23 cellular contexts compared by ENCODE assay signal in the genomic region with DNA sequence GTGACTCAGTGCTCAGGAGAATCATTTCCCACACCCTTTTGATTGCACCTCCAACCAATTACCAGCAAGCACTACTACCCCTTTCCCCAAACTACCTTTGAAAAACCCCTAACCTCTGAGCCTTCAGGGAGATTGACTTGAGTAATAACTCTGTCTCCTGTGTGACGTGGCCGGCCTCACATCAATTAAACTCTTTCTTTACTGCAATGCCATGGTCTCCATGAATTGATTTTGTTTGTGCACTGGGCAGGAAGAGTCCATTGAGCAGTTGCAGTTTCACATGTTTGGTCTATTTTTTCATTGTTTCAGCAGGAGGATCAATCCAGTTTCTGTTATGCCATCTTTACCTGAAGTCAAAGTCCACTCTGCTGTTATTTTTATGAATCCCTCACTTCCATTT. TPM values are rescaled to one million over a fixed set of nuclear protein-coding genes. Genes with fewer than 3 reads are reported as not detected.
DNase-seq lines count a peak whose midpoint lies in the region; ATAC-seq, FAIRE-seq and TF ChIP-seq lines count a peak whose summit lies in the region.
"Had no signal": no experiment of that assay in that cellular context is flagged by ENCODE, and none has a peak within 500 bp of the region (broad histone marks: within the 10 kb centered on the region; RNA-seq: fewer than 3 reads in every experiment).

No MANE protein-coding gene starts in this region.

- H3K36me3 Mint-ChIP-seq in GM23338 (ENCODE audit: low read depth): no peaks in the 10 kb centered on the region
- H3K36me3 Mint-ChIP-seq: CD4-positive, alpha-beta memory T cell had no signal

- H4K20me1 ChIP-seq in GM23338 (replicated peaks; ENCODE audit: insufficient read depth): no peaks in the 10 kb centered on the region

- H3K4me1 Mint-ChIP-seq in GM23338: peaks cover 4% of the 10 kb centered on the region
- H3K4me1 Mint-ChIP-seq: CD4-positive, alpha-beta memory T cell; H9 had no signal

- no peak overlapping the region for H3K4me2 ChIP-seq in GM23338

- H3K27me3 ChIP-seq in GM23338 (ENCODE audit: insufficient read depth): no peaks in the 10 kb centered on the region

- peaks cover 4% of the 10 kb centered on the region for H3K27me3 Mint-ChIP-seq in GM23338 (ENCODE audit: insufficient read depth, low read depth, poor library complexity)

- H3K79me2 ChIP-seq in GM23338 (replicated peaks; ENCODE audit: insufficient read depth): no peaks in the 10 kb centered on the region

- peak overlapping the region; percentile 44; the same call in 1 of the 2 replicates for H2AFZ ChIP-seq in GM23338
- H2AFZ ChIP-seq: GM23248 had no signal

- H3K27ac ChIP-seq in GM23338 (ENCODE audit: low read depth): no peak overlapping the region
- H3K27ac ChIP-seq: GM23248 had no signal

- intact Hi-C loops in mucosa of descending colon (cut with DNase I, micrococcal nuclease): no loop called here

- H3K27ac Mint-ChIP-seq in GM23338: no peak overlapping the region
- H3K27ac Mint-ChIP-seq: CD4-positive, alpha-beta memory T cell; H9 had no signal

- no peaks in the 10 kb centered on the region for H3K36me3 ChIP-seq in GM23338 (ENCODE audit: insufficient read depth)
- no peaks in the 10 kb centered on the region for H3K36me3 ChIP-seq in mucosa of descending colon (ENCODE audit: low read depth)

- TF ChIP-seq CTCF in GM12865 (IDR thresholded peaks at IDR 0.05; ENCODE audit: insufficient read depth, low read depth, low read length, missing control alignments) (no peak), GM23338 (conservative IDR thresholded peaks at IDR 0.05; ENCODE audit: low read depth in 2 of 2) (no peak), mucosa of descending colon (IDR thresholded peaks at IDR 0.05) (no peak)

- peak; percentile 42 for FAIRE-seq in GM12892 (lab: Jason Lieb, UNC)
- FAIRE-seq: GM19239 had no signal

- H3K4me3 Mint-ChIP-seq in GM23338: no peak overlapping the region
- H3K4me3 Mint-ChIP-seq: CD4-positive, alpha-beta memory T cell; H9 had no signal

- H3K9me3 Mint-ChIP-seq in GM23338: no peaks in the 10 kb centered on the region
- H3K9me3 Mint-ChIP-seq: H9 had no signal

- H3K4me3 ChIP-seq in GM12865 (ENCODE audit: low read depth, low read length) (no peak overlapping the region), GM23338 (no peak overlapping the region), mucosa of descending colon (no peak overlapping the region)
- H3K4me3 ChIP-seq: GM23248 had no signal

- H3K4me1 ChIP-seq in GM23338 (ENCODE audit: insufficient read depth): no peaks in the 10 kb centered on the region
- H3K4me1 ChIP-seq in mucosa of descending colon (ENCODE audit: low read depth): no peaks in the 10 kb centered on the region

- no peak for TF ChIP-seq POLR2A in GM12892 (IDR thresholded peaks at IDR 0.05; ENCODE audit: low read depth, low read length)

- ATAC-seq in GM23338 (no peak), mucosa of descending colon (peak; percentile 45)
- ATAC-seq: HCT116 had no signal

- H3K9me2 ChIP-seq in GM23338 (ENCODE audit: insufficient read depth): peaks cover 2% of the 10 kb centered on the region; the same call in 1 of the 2 replicates

- H3F3A ChIP-seq in GM23338 (replicated peaks; ENCODE audit: low read depth): no peaks in the 10 kb centered on the region

- no peaks in the 10 kb centered on the region for H3K9me3 ChIP-seq in mucosa of descending colon

- peak; percentile 10 for DNase-seq in GM12865 (ENCODE audit: low read depth)
- no peak for DNase-seq in GM12892 (ENCODE audit: insufficient read length)
- no peak for DNase-seq in GM23338 (ENCODE audit: low spot score)
- DNase-seq in mucosa of descending colon: no peak
- no peak for DNase-seq in activated CD4-positive, alpha-beta T cell treated with anti-CD3 and anti-CD28 coated beads, Interleukin-2, amount 50 U/mL, for 48 hours
- no peak for DNase-seq in activated T-cell treated with anti-CD3 and anti-CD28 coated beads, Interleukin-2, amount 50 U/mL, for 1 hour
- DNase-seq in UCSD-AML1 (lab: John Stamatoyannopoulos, UW; ENCODE audit: unreplicated experiment): no peak
- DNase-seq: C1 segment of cervical spinal cord; Calu3; CD4-positive, alpha-beta memory T cell; COR-L47; DMS53; DMS79 treated with DMSO at 0.1 percent for 48 hours; GF-D8; GM23248; H9 had no signal

TF ChIP-seq in GM23338, 12 proteins besides CTCF, POLR2A, EP300 and RAD21:
- TF ChIP-seq ZNF114 (CRISPR knock-in tag; IDR thresholded peaks at IDR 0.05): no peak
- no peak for TF ChIP-seq STAT1 (IDR thresholded peaks at IDR 0.05; ENCODE audit: unreplicated experiment)
- no peak for TF ChIP-seq EZH2 (IDR thresholded peaks at IDR 0.05; ENCODE audit: low read depth, unreplicated experiment)
- no peak for TF ChIP-seq CREB1 (CRISPR knock-in tag; IDR thresholded peaks at IDR 0.05; ENCODE audit: low read depth)
- TF ChIP-seq, protein P1, sequence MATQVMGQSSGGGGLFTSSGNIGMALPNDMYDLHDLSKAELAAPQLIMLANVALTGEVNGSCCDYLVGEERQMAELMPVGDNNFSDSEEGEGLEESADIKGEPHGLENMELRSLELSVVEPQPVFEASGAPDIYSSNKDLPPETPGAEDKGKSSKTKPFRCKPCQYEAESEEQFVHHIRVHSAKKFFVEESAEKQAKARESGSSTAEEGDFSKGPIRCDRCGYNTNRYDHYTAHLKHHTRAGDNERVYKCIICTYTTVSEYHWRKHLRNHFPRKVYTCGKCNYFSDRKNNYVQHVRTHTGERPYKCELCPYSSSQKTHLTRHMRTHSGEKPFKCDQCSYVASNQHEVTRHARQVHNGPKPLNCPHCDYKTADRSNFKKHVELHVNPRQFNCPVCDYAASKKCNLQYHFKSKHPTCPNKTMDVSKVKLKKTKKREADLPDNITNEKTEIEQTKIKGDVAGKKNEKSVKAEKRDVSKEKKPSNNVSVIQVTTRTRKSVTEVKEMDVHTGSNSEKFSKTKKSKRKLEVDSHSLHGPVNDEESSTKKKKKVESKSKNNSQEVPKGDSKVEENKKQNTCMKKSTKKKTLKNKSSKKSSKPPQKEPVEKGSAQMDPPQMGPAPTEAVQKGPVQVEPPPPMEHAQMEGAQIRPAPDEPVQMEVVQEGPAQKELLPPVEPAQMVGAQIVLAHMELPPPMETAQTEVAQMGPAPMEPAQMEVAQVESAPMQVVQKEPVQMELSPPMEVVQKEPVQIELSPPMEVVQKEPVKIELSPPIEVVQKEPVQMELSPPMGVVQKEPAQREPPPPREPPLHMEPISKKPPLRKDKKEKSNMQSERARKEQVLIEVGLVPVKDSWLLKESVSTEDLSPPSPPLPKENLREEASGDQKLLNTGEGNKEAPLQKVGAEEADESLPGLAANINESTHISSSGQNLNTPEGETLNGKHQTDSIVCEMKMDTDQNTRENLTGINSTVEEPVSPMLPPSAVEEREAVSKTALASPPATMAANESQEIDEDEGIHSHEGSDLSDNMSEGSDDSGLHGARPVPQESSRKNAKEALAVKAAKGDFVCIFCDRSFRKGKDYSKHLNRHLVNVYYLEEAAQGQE (IDR thresholded peaks at IDR 0.05; ENCODE audit: unreplicated experiment): no peak
- TF ChIP-seq POLR2AphosphoS5 (IDR thresholded peaks at IDR 0.05; ENCODE audit: low read depth): no peak
- no peak for TF ChIP-seq ZNF331 (CRISPR knock-in tag; IDR thresholded peaks at IDR 0.05; ENCODE audit: low read depth)

RNA-seq across cellular contexts. Expression of a gene that starts 32.4 kb away (rescaled TPM):
- 0.13 TPM for polyA plus RNA-seq in GM12892 (2012; ENCODE audit: missing spikeins)
- 0.08 and 0.14 TPM in 2 replicates for total RNA-seq in GM23338 (2014; rRNA removed; shearing (Covaris generic))
- 0.05 TPM in 2 replicates for polyA plus RNA-seq in GM23338 (2016; fragmentation: Nextera tagmentation; extraction: Ambion mirVana)
- total RNA-seq in mucosa of descending colon: 1 to 10 TPM in 1 of 3 donors, under 1 TPM in 2; 0.23 to 2.1 (median 0.27) TPM
- total RNA-seq: A172, A673, Daoy, G401, GM23248, H4 had no signal
- polyA plus RNA-seq: CD4-positive, alpha-beta memory T cell; GM23248 had no signal

RNA-seq across cellular contexts. Expression of a gene that starts 32.5 kb away (rescaled TPM):
- polyA plus RNA-seq in GM12892 (2012; ENCODE audit: missing spikeins): 19.4 TPM
- total RNA-seq in GM23338 (2014; rRNA removed; shearing (Covaris generic)): 40.3 and 54.3 TPM in 2 replicates
- polyA plus RNA-seq in GM23338 (2016; fragmentation: Nextera tagmentation; extraction: Ambion mirVana): 20.8 and 27.2 TPM in 2 replicates
- 10 to 100 TPM; 33.0 to 46.8 (median 37.5) TPM for total RNA-seq in mucosa of descending colon
